In the genomic region with DNA sequence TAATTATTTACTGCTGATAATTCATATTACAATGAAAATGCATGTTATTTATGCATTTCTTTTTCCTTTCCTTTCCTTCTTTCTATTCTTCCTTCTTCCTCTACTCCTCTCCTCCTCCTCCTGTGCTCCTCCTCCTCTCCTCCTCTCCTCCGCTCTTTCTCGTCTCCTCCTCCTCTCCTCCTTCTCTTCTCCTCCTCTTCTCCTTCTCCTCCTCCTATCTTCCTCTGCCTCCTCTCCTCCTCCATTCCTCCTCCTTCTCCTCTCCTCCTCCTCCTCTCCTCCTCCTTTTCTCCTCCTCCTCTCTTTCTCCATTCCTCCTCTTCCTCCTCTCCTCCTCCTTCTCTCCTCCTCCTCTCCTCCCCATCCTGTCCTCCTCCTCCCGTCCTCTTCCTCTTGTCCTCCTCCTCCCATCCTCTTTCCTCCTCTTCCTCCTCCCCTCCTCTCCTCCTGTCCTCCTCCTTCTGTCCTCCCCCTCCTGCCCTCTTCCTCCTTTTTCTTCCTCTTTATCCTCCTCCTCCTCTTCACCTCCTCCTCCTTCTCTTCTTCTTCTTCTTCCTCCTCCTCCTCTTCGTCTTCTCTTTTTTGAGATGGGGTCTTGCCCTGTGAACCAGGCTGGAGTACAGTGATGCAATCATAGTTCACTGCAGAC, we compare ENCODE assay signal across 16 cellular contexts.
"Had no signal": no experiment of that assay in that cellular context is flagged by ENCODE, and none has a peak within 500 bp of the region (broad histone marks: within the 10 kb centered on the region; RNA-seq: fewer than 3 reads in every experiment).

No MANE protein-coding gene starts in this region.

- DNase-seq: effector memory CD8-positive, alpha-beta T cell; foreskin keratinocyte; immature natural killer cell; left ventricle myocardium superior; mesendoderm; naive B cell; nucleus accumbens; ovary; right cardiac atrium; stimulated activated CD4-positive, alpha-beta T cell treated with anti-CD3 and anti-CD28 coated beads, Interleukin-4, amount 100 ng/mL, for 1 hour; stimulated activated CD8-positive, alpha-beta memory T cell treated with anti-CD3 and anti-CD28 coated beads, Interleukin-4, amount 100 ng/mL, for 48 hours; tibial artery had no signal

- H3K4me3 Mint-ChIP-seq: effector memory CD8-positive, alpha-beta T cell; immature natural killer cell; naive B cell; stimulated activated effector memory CD8-positive, alpha-beta T cell treated with anti-CD3 and anti-CD28 coated beads, Interleukin-12 subunit alpha, Interleukin-12 subunit beta, amount 100 ng/mL, for 72 hours; stimulated activated naive CD8-positive, alpha-beta T cell treated with anti-CD3 and anti-CD28 coated beads, Interleukin-15, Interleukin-2, amounts not matched to agents 100 ng/mL and 50 ng/mL, for 24 hours had no signal

- H3K9me3 Mint-ChIP-seq: immature natural killer cell; stimulated activated effector memory CD8-positive, alpha-beta T cell treated with anti-CD3 and anti-CD28 coated beads, Interleukin-12 subunit alpha, Interleukin-12 subunit beta, amount 100 ng/mL, for 72 hours; stimulated activated naive CD8-positive, alpha-beta T cell treated with anti-CD3 and anti-CD28 coated beads, Interleukin-15, Interleukin-2, amounts not matched to agents 100 ng/mL and 50 ng/mL, for 24 hours had no signal

- H3K27ac Mint-ChIP-seq: effector memory CD8-positive, alpha-beta T cell; immature natural killer cell; progenitor cell of endocrine pancreas; stimulated activated effector memory CD8-positive, alpha-beta T cell treated with anti-CD3 and anti-CD28 coated beads, Interleukin-12 subunit alpha, Interleukin-12 subunit beta, amount 100 ng/mL, for 72 hours; stimulated activated naive CD8-positive, alpha-beta T cell treated with anti-CD3 and anti-CD28 coated beads, Interleukin-15, Interleukin-2, amounts not matched to agents 100 ng/mL and 50 ng/mL, for 24 hours had no signal

- H3K4me1 Mint-ChIP-seq: immature natural killer cell had no signal

- ATAC-seq: effector memory CD8-positive, alpha-beta T cell; foreskin keratinocyte; left ventricle myocardium superior; right cardiac atrium; stimulated activated effector memory CD8-positive, alpha-beta T cell treated with anti-CD3 and anti-CD28 coated beads, Interleukin-12 subunit alpha, Interleukin-12 subunit beta, amount 100 ng/mL, for 72 hours; upper lobe of right lung had no signal

- H3K36me3 Mint-ChIP-seq: immature natural killer cell, naive B cell had no signal
